In the genomic region with DNA sequence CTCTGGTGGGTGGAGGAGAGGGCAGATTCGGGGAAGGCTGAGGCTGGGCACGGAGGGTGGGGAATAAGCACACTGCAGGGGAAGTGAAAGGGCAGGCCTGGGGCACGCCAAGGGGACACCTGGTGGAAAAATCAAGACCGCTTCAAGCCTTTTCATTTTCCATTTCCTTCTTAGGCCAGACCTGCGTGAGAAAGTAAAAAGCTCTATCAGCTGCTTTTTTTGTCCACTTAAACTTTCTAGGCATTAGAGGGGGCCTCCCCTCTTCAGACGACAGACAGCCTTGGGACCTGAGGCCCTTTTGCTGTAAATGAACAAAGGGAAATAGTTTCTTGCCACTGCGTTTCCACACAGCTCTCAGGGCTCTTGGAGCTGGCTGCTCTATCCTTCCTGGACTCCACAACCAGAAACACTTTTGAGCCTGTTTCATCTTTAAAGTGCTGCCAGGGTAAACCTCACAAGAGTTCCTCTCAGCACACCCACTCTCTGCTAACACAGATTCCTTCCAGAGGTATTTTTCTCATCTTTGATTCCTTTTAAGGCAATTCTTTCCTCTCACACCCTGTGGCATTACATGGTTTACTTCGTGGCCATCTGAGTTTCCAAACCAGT, we compare ENCODE assay signal across 10 cellular contexts. TPM values are rescaled to one million over a fixed set of nuclear protein-coding genes. Genes with fewer than 3 reads are reported as not detected.
A peak's percentile ranks its signal among the peaks of the same experiment; 100 is the strongest.
DNase-seq lines count a peak whose midpoint lies in the region; ATAC-seq and TF ChIP-seq lines count a peak whose summit lies in the region.
"Had no signal": no experiment of that assay in that cellular context is flagged by ENCODE, and none has a peak within 500 bp of the region (broad histone marks: within the 10 kb centered on the region; RNA-seq: fewer than 3 reads in every experiment).

No MANE protein-coding gene starts in this region.

- peak; percentile 50 for ATAC-seq in HG03469 (IDR thresholded peaks at IDR 0.05; ENCODE audit: unreplicated experiment)

- TF ChIP-seq CTCF in GM20000 (IDR thresholded peaks at IDR 0.05; ENCODE audit: extremely low read depth, missing control alignments) (no peak), fibroblast of the aortic adventitia (IDR thresholded peaks at IDR 0.05; ENCODE audit: insufficient read depth, low read length) (no peak)

- H3K4me3 ChIP-seq in GM08714 (ENCODE audit: low read length) (peak overlapping the region; percentile 14; the same call in 1 of the 2 replicates), fibroblast of the aortic adventitia (ENCODE audit: low read depth, low read length) (no peak overlapping the region)
- H3K4me3 ChIP-seq: stomach had no signal

- in situ Hi-C loops in G401 (cut with HindIII; ENCODE audit: low sequenced_read_pairs) = no loop called here

- DNase-seq in GM20000 (ENCODE audit: low spot score) = peak; percentile 74
- DNase-seq in fibroblast of the aortic adventitia (ENCODE audit: low read depth) = peak; percentile 55
- DNase-seq in NCI-H2081 (lab: John Stamatoyannopoulos, UW) = no peak
- no peak for DNase-seq in amniotic stem cell (lab: John Stamatoyannopoulos, UW)
- DNase-seq in G401 (ENCODE audit: low spot score) = no peak
- DNase-seq in NCI-H226 = no peak
- DNase-seq: stomach had no signal

RNA-seq across cellular contexts. Expression of a gene that starts 25.0 kb away (rescaled TPM):
- total RNA-seq in fibroblast of the aortic adventitia (ENCODE audit: low replicate concordance) = 0.09 TPM in 1 of 2 replicates, not detected in the other
- total RNA-seq in G401 (2014; rRNA removed; shearing (Covaris generic)) = not detected in 2 replicates
- total RNA-seq: mononuclear cell had no signal

Comparison
In these comparisons a context has a peak if more than half of its experiments do, and no peak if none do; other contexts are left out.
1. DNase-seq: peak in GM20000 (single experiment) and fibroblast of the aortic adventitia (single experiment); none in NCI-H2081 (0 of 2), amniotic stem cell (single experiment), G401 (single experiment) and NCI-H226 (single experiment).